1 cellular context compared by ENCODE assay signal in genomic region chr11:47552581-47553416, GRCh38.
TF ChIP-seq lines count a peak whose summit lies in the region.

TSS of gene CELF1 (minus strand) at chr11:47553132. CDS start at chr11:47499523, 53,609 bp downstream.

TF ChIP-seq in HepG2, 621 proteins besides CTCF, POLR2A, EP300 and RAD21 (continued from another document and continues in another):
- TF ChIP-seq ARID3A (IDR thresholded peaks at IDR 0.05; ENCODE audit: low read depth, low read length) (0 out of 2 replicates have a peak, but pooled peaks have one; percentile 24), AKNA (CRISPR knock-in tag; IDR thresholded peaks at IDR 0.05; ENCODE audit: borderline replicate concordance) (no peak), ZSCAN25 (CRISPR knock-in tag; IDR thresholded peaks at IDR 0.05) (peak; percentile 39; the same call in 1 of the 2 replicates), ZNF274 (CRISPR knock-in tag; IDR thresholded peaks at IDR 0.05) (no peak; the same call in 1 of the 2 replicates), ZMYM4 (CRISPR knock-in tag; IDR thresholded peaks at IDR 0.05) (peak; percentile 94), ZNF605 (CRISPR knock-in tag; IDR thresholded peaks at IDR 0.05) (peak; percentile 80; the same call in 1 of the 2 replicates), MED8 (CRISPR knock-in tag; IDR thresholded peaks at IDR 0.05; ENCODE audit: insufficient replicate concordance) (peak; percentile 30), ZNF337 (CRISPR knock-in tag; IDR thresholded peaks at IDR 0.05; ENCODE audit: borderline replicate concordance, low read depth) (no peak), ATM (IDR thresholded peaks at IDR 0.05; ENCODE audit: borderline replicate concordance) (no peak), HIVEP1 (CRISPR knock-in tag; IDR thresholded peaks at IDR 0.05) (peak; percentile 77), PITX1 (CRISPR knock-in tag; IDR thresholded peaks at IDR 0.05) (0 out of 2 replicates have a peak, but pooled peaks have one; percentile 18), SAFB2 (CRISPR knock-in tag; IDR thresholded peaks at IDR 0.05; ENCODE audit: borderline replicate concordance, low read depth) (no peak; the same call in 1 of the 2 replicates), NKX3-1 (CRISPR knock-in tag; IDR thresholded peaks at IDR 0.05) (no peak), ZNF674 (CRISPR knock-in tag; IDR thresholded peaks at IDR 0.05; ENCODE audit: low read depth) (no peak), FOXA3 (CRISPR knock-in tag; IDR thresholded peaks at IDR 0.05) (no peak; the same call in 1 of the 2 replicates), FOSL1 (CRISPR knock-in tag; IDR thresholded peaks at IDR 0.05; ENCODE audit: borderline replicate concordance) (no peak), ZNF367 (CRISPR knock-in tag; IDR thresholded peaks at IDR 0.05; ENCODE audit: borderline replicate concordance) (no peak), ZNF839 (CRISPR knock-in tag; IDR thresholded peaks at IDR 0.05; ENCODE audit: borderline replicate concordance) (no peak), SALL1 (CRISPR knock-in tag; IDR thresholded peaks at IDR 0.05) (peak; percentile 82), ZSCAN22 (CRISPR knock-in tag; IDR thresholded peaks at IDR 0.05) (no peak), ZNF652 (CRISPR knock-in tag; IDR thresholded peaks at IDR 0.05; ENCODE audit: borderline replicate concordance, low read depth) (no peak), TAF15 (IDR thresholded peaks at IDR 0.05; ENCODE audit: low read depth, low read length, poor library complexity, severe bottlenecking) (no peak), KAT8 (CRISPR knock-in tag; IDR thresholded peaks at IDR 0.05) (peak; percentile 80), NCOA1 (CRISPR knock-in tag; IDR thresholded peaks at IDR 0.05) (peak; percentile 70; the same call in 1 of the 2 replicates), MEIS2 (CRISPR knock-in tag; IDR thresholded peaks at IDR 0.05) (no peak; the same call in 1 of the 2 replicates), ZNF672 (CRISPR knock-in tag; IDR thresholded peaks at IDR 0.05) (no peak), HNF1B (CRISPR knock-in tag; IDR thresholded peaks at IDR 0.05) (no peak), ZNF747 (CRISPR knock-in tag; IDR thresholded peaks at IDR 0.05; ENCODE audit: borderline replicate concordance) (no peak), ZNF580 (CRISPR knock-in tag; IDR thresholded peaks at IDR 0.05; ENCODE audit: borderline replicate concordance, low read depth) (peak; percentile 55), ZNF281 (CRISPR knock-in tag; IDR thresholded peaks at IDR 0.05; ENCODE audit: borderline replicate concordance) (no peak), ARNT (IDR thresholded peaks at IDR 0.05) (no peak), ZNF282 (IDR thresholded peaks at IDR 0.05; ENCODE audit: partially characterized antibody) (no peak), GABPA (IDR thresholded peaks at IDR 0.05; ENCODE audit: low read depth, low read length) (peak; percentile 81), GABPA (CRISPR knock-in tag; IDR thresholded peaks at IDR 0.05; ENCODE audit: low read depth) (peak; percentile 88), TRIM22 (IDR thresholded peaks at IDR 0.05) (no peak), GLI4 (CRISPR knock-in tag; IDR thresholded peaks at IDR 0.05; ENCODE audit: borderline replicate concordance) (no peak), U2AF1 (optimal IDR thresholded peaks at IDR 0.05; ENCODE audit: low read depth, low read length) (no peak), ZNF878 (CRISPR knock-in tag; IDR thresholded peaks at IDR 0.05) (no peak), CENPT (CRISPR knock-in tag; IDR thresholded peaks at IDR 0.05; ENCODE audit: low read depth) (no peak), MIER3 (CRISPR knock-in tag; IDR thresholded peaks at IDR 0.05; ENCODE audit: borderline replicate concordance) (no peak), ZNF619 (CRISPR knock-in tag; IDR thresholded peaks at IDR 0.05) (no peak)
- TF ChIP-seq, protein P1, sequence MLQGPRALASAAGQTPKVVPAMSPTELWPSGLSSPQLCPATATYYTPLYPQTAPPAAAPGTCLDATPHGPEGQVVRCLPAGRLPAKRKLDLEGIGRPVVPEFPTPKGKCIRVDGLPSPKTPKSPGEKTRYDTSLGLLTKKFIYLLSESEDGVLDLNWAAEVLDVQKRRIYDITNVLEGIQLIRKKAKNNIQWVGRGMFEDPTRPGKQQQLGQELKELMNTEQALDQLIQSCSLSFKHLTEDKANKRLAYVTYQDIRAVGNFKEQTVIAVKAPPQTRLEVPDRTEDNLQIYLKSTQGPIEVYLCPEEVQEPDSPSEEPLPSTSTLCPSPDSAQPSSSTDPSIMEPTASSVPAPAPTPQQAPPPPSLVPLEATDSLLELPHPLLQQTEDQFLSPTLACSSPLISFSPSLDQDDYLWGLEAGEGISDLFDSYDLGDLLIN (CRISPR knock-in tag; IDR thresholded peaks at IDR 0.05; ENCODE audit: borderline replicate concordance), result peak; percentile 45; the same call in 1 of the 2 replicates
- TF ChIP-seq, protein P2, sequence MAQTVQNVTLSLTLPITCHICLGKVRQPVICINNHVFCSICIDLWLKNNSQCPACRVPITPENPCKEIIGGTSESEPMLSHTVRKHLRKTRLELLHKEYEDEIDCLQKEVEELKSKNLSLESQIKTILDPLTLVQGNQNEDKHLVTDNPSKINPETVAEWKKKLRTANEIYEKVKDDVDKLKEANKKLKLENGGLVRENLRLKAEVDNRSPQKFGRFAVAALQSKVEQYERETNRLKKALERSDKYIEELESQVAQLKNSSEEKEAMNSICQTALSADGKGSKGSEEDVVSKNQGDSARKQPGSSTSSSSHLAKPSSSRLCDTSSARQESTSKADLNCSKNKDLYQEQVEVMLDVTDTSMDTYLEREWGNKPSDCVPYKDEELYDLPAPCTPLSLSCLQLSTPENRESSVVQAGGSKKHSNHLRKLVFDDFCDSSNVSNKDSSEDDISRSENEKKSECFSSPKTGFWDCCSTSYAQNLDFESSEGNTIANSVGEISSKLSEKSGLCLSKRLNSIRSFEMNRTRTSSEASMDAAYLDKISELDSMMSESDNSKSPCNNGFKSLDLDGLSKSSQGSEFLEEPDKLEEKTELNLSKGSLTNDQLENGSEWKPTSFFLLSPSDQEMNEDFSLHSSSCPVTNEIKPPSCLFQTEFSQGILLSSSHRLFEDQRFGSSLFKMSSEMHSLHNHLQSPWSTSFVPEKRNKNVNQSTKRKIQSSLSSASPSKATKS (CRISPR knock-in tag; IDR thresholded peaks at IDR 0.05), result no peak
- TF ChIP-seq, protein P3, sequence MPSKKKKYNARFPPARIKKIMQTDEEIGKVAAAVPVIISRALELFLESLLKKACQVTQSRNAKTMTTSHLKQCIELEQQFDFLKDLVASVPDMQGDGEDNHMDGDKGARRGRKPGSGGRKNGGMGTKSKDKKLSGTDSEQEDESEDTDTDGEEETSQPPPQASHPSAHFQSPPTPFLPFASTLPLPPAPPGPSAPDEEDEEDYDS (CRISPR knock-in tag; IDR thresholded peaks at IDR 0.05), result peak; percentile 63; the same call in 1 of the 2 replicates
- TF ChIP-seq, protein P4, sequence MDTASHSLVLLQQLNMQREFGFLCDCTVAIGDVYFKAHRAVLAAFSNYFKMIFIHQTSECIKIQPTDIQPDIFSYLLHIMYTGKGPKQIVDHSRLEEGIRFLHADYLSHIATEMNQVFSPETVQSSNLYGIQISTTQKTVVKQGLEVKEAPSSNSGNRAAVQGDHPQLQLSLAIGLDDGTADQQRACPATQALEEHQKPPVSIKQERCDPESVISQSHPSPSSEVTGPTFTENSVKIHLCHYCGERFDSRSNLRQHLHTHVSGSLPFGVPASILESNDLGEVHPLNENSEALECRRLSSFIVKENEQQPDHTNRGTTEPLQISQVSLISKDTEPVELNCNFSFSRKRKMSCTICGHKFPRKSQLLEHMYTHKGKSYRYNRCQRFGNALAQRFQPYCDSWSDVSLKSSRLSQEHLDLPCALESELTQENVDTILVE (CRISPR knock-in tag; IDR thresholded peaks at IDR 0.05), result peak; percentile 93; the same call in 1 of the 2 replicates
- TF ChIP-seq, protein P5, sequence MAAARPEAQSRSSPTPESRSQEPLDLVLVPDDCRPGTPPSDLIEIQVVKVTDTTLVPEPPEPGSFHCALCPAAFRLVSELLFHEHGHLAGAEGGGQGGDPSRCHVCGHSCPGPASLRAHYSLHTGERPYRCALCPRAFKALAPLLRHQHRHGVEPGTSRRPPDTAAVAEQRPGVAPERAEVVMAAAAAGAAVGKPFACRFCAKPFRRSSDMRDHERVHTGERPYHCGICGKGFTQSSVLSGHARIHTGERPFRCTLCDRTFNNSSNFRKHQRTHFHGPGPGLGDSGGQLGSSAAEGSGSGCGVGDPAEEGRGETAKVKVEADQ (CRISPR knock-in tag; IDR thresholded peaks at IDR 0.05; ENCODE audit: borderline replicate concordance), result no peak
